Comparison of ENCODE assay signal across 3 cellular contexts in the genomic region with DNA sequence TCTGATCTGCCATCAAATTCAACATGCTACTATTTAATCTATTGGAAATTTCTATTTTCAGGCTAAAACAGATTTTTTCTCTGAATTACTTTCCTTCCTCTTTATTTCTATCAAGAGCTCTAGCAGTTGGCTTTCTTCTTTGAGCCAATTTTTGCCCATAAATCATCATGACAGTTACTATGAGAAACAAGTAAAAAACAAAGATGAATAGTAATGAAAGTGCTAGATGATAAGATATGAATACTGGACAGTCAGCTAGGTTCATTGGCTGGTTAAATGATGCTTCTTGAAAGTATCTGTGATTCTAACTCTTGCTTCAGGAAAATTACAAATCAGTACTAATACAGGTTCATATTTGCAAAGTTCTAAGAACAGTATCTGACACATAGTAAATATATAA.
A peak's percentile ranks its signal among the peaks of the same experiment; 100 is the strongest.
TF ChIP-seq lines count a peak whose summit lies in the region.

No MANE protein-coding gene starts in this region.

TF ChIP-seq in SK-N-SH, 30 proteins besides CTCF, POLR2A, EP300 and RAD21:
- TF ChIP-seq FOXJ3 (CRISPR knock-in tag; IDR thresholded peaks at IDR 0.05) (no peak), MEF2A (IDR thresholded peaks at IDR 0.05; ENCODE audit: borderline replicate concordance, low read depth) (no peak)
- TF ChIP-seq, protein P1, sequence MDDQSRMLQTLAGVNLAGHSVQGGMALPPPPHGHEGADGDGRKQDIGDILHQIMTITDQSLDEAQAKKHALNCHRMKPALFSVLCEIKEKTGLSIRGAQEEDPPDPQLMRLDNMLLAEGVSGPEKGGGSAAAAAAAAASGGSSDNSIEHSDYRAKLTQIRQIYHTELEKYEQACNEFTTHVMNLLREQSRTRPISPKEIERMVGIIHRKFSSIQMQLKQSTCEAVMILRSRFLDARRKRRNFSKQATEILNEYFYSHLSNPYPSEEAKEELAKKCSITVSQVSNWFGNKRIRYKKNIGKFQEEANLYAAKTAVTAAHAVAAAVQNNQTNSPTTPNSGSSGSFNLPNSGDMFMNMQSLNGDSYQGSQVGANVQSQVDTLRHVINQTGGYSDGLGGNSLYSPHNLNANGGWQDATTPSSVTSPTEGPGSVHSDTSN (IDR thresholded peaks at IDR 0.05) = peak; percentile 44
TF ChIP-seq in SK-N-SH: peak in this region for 1.

TF ChIP-seq in SK-N-SH treated with all-trans-retinoic acid at 6 μM for 48 hours, 23 proteins besides CTCF, POLR2A, EP300 and RAD21:
- TF ChIP-seq BACH2 (CRISPR knock-in tag; IDR thresholded peaks at IDR 0.05; ENCODE audit: borderline replicate concordance) = no peak

TF ChIP-seq in GM12878, 131 proteins besides CTCF, POLR2A, EP300 and RAD21:
- TF ChIP-seq, protein P2, sequence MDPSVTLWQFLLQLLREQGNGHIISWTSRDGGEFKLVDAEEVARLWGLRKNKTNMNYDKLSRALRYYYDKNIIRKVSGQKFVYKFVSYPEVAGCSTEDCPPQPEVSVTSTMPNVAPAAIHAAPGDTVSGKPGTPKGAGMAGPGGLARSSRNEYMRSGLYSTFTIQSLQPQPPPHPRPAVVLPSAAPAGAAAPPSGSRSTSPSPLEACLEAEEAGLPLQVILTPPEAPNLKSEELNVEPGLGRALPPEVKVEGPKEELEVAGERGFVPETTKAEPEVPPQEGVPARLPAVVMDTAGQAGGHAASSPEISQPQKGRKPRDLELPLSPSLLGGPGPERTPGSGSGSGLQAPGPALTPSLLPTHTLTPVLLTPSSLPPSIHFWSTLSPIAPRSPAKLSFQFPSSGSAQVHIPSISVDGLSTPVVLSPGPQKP (IDR thresholded peaks at IDR 0.05; ENCODE audit: low read depth, low read length) = no peak
- TF ChIP-seq, protein P3, sequence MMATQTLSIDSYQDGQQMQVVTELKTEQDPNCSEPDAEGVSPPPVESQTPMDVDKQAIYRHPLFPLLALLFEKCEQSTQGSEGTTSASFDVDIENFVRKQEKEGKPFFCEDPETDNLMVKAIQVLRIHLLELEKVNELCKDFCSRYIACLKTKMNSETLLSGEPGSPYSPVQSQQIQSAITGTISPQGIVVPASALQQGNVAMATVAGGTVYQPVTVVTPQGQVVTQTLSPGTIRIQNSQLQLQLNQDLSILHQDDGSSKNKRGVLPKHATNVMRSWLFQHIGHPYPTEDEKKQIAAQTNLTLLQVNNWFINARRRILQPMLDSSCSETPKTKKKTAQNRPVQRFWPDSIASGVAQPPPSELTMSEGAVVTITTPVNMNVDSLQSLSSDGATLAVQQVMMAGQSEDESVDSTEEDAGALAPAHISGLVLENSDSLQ (IDR thresholded peaks at IDR 0.05) = peak; percentile 71
